ENCODE assay signal across 8 cellular contexts in genomic region chr1:52032785-52033131, GRCh38. TPM values are rescaled to one million over a fixed set of nuclear protein-coding genes. Genes with fewer than 3 reads are reported as not detected.
DNase-seq lines count a peak whose midpoint lies in the region; TF ChIP-seq lines count a peak whose summit lies in the region.

No MANE protein-coding gene starts in this region.

- no CpG with 5 or more reads among the region's 24 CpGs for WGBS in H9 (ENCODE audit: extremely low coverage, insufficient read length, low lambda C conversion rate)
- whole genome bisulfite sequencing in smooth muscle cell (ENCODE audit: low lambda C conversion rate), result 4% methylated on average over 24 of the region's 24 CpGs

- H3K79me2 ChIP-seq in H9 (ENCODE audit: insufficient read depth, low read length), result peaks cover 4% of the 10 kb centered on the region; the same call in 1 of the 2 replicates
- peaks cover 30% of the 10 kb centered on the region for H3K79me2 ChIP-seq in smooth muscle cell (ENCODE audit: low read depth)

- H3K9me3 ChIP-seq in H9 (ENCODE audit: control insufficient read depth, low read depth, low read length) (no peaks in the 10 kb centered on the region), NT2/D1 (ENCODE audit: insufficient read depth, low read length) (no peaks in the 10 kb centered on the region), smooth muscle cell (replicated peaks; ENCODE audit: low read depth) (no peaks in the 10 kb centered on the region)

- H3K4me3 Mint-ChIP-seq in H9, result peak overlapping the region; percentile 90 to 91
- peak overlapping the region; percentile 92 to 95 (median 94) for H3K4me3 Mint-ChIP-seq in immature natural killer cell

- peak overlapping the region; percentile 96; the same call in 1 of the 2 replicates for H3K14ac ChIP-seq in H9 (ENCODE audit: insufficient read depth, low read length)

- no peak overlapping the region for H2BK120ac ChIP-seq in H9 (ENCODE audit: low read depth, low read length, poor library complexity, severe bottlenecking)

- H3K4me2 ChIP-seq in H9 (ENCODE audit: insufficient read depth, insufficient read length, low read length) (peak overlapping the region; percentile 75), smooth muscle cell (peak overlapping the region; percentile 99)

- H2AK5ac ChIP-seq in H9 (ENCODE audit: insufficient read length, low read length), result no peak overlapping the region

- no peaks in the 10 kb centered on the region for H3K27me3 ChIP-seq in H9 (ENCODE audit: insufficient read depth, low read length)
- no peaks in the 10 kb centered on the region for H3K27me3 ChIP-seq in NT2/D1 (ENCODE audit: insufficient read depth, insufficient read length)
- H3K27me3 ChIP-seq in brain microvascular endothelial cell (replicated peaks), result no peaks in the 10 kb centered on the region
- no peaks in the 10 kb centered on the region for H3K27me3 ChIP-seq in smooth muscle cell (ENCODE audit: low read depth)

- H3K4ac ChIP-seq in H9 (ENCODE audit: low read depth, low read length), result no peak overlapping the region

- in situ Hi-C loops in brain microvascular endothelial cell (cut with HindIII; ENCODE audit: low pct_ligation_motif_present, low sequenced_read_pairs), result no loop called here

- peak overlapping the region; percentile 27 for H3K18ac ChIP-seq in H9 (ENCODE audit: insufficient read length, low read depth, low read length)

- TF ChIP-seq CTCF in H9 (conservative IDR thresholded peaks at IDR 0.05) (no peak), brain microvascular endothelial cell (IDR thresholded peaks at IDR 0.05; ENCODE audit: low read depth, low read length, missing control alignments) (no peak), smooth muscle cell (IDR thresholded peaks at IDR 0.05; ENCODE audit: borderline replicate concordance, insufficient read depth, poor library complexity, severe bottlenecking) (no peak)

- H3K4me3 ChIP-seq in NT2/D1 (ENCODE audit: insufficient read length, low read depth), result peak overlapping the region; percentile 78
- H3K4me3 ChIP-seq in brain microvascular endothelial cell (ENCODE audit: low read depth, low read length), result peak overlapping the region; percentile 99
- H3K4me3 ChIP-seq in smooth muscle cell, result peak overlapping the region; percentile 72

- H2BK12ac ChIP-seq in H9 (ENCODE audit: insufficient read length, low read depth, low read length), result no peak overlapping the region

- no peak overlapping the region for H3K27ac ChIP-seq in H9 (ENCODE audit: insufficient read length, low read depth, low read length)
- peak overlapping the region; percentile 96 for H3K27ac ChIP-seq in brain microvascular endothelial cell
- peak overlapping the region; percentile 73 for H3K27ac ChIP-seq in smooth muscle cell (ENCODE audit: low read depth)

- no peak overlapping the region for H3K23ac ChIP-seq in H9 (ENCODE audit: insufficient read length, low read depth, low read length)

- no peak overlapping the region for H4K8ac ChIP-seq in H9 (replicated peaks; ENCODE audit: insufficient read length, low read depth, low read length)

- H3K4me1 Mint-ChIP-seq in H9 (peaks cover 21 to 22% of the 10 kb centered on the region in 2 experiments), immature natural killer cell (peaks cover 33 to 42% of the 10 kb centered on the region in 2 donors)

- peaks cover 17% of the 10 kb centered on the region for H3F3A ChIP-seq in smooth muscle cell (ENCODE audit: low read depth)

- H2BK5ac ChIP-seq in H9 (ENCODE audit: insufficient read length, low read length), result no peak overlapping the region

- H3K9ac ChIP-seq in H9 (ENCODE audit: extremely low read depth, insufficient read length, low read length), result peak overlapping the region; percentile 89
- H3K9ac ChIP-seq in NT2/D1 (ENCODE audit: insufficient read length, low read depth), result peak overlapping the region; percentile 93
- peak overlapping the region; percentile 85 for H3K9ac ChIP-seq in smooth muscle cell (ENCODE audit: low read depth)

- no peaks in the 10 kb centered on the region for H3K79me1 ChIP-seq in H9 (ENCODE audit: insufficient read depth, low read depth, low read length, poor library complexity, severe bottlenecking)

- H4K5ac ChIP-seq in H9 (ENCODE audit: insufficient read length, low read depth, low read length), result no peak overlapping the region

- H3K9me3 Mint-ChIP-seq in H9, result no peaks in the 10 kb centered on the region
- no peaks in the 10 kb centered on the region for H3K9me3 Mint-ChIP-seq in immature natural killer cell

- H3K27me3 Mint-ChIP-seq in H9 (ENCODE audit: low read depth) (no peaks in the 10 kb centered on the region; the same call in 1 of the 2 replicates), immature natural killer cell (ENCODE audit: low read depth in 3 of 3) (peaks cover 2 to 7% (median 6%) of the 10 kb centered on the region in 3 donors)

- H3K23me2 ChIP-seq in H9 (ENCODE audit: insufficient read length, low read depth, low read length, poor library complexity, severe bottlenecking), result peaks cover 10% of the 10 kb centered on the region

- H2AFZ ChIP-seq in H9 (ENCODE audit: low read length) (no peak overlapping the region), smooth muscle cell (ENCODE audit: low read depth) (peak overlapping the region; percentile 47)

- DNase-seq in NCI-H1092 treated with DMSO at 0.1 percent for 48 hours (lab: John Stamatoyannopoulos, UW), result peak; percentile 0
- DNase-seq in NCI-H1092 (lab: John Stamatoyannopoulos, UW), result no peak
- peak; percentile 52 for DNase-seq in H9
- DNase-seq in NT2/D1 (ENCODE audit: low read depth, low spot score), result no peak
- DNase-seq in brain microvascular endothelial cell, result peak; percentile 64
- peak in 2 of 3 donors; percentile 17 for DNase-seq in immature natural killer cell
- peak; percentile 30 for DNase-seq in smooth muscle cell (lab: John Stamatoyannopoulos, UW; ENCODE audit: unreplicated experiment)
- no peak for DNase-seq in putamen (ENCODE audit: low spot score)

- peak overlapping the region in 2 of 3 experiments; percentile 52 to 96; a peak in 2 of 7 replicates for H3K27ac Mint-ChIP-seq in H9
- H3K27ac Mint-ChIP-seq in immature natural killer cell, result peak overlapping the region; percentile 90 to 97 (median 95)

- H2BK20ac ChIP-seq in H9 (ENCODE audit: low read depth, low read length, poor library complexity, severe bottlenecking), result no peak overlapping the region

- H3K36me3 ChIP-seq in NT2/D1 (ENCODE audit: insufficient read depth, insufficient read length, low read length), result peaks cover 49% of the 10 kb centered on the region
- no peaks in the 10 kb centered on the region for H3K36me3 ChIP-seq in brain microvascular endothelial cell (replicated peaks)
- H3K36me3 ChIP-seq in smooth muscle cell (ENCODE audit: low read depth), result peaks cover 6% of the 10 kb centered on the region

- H3K36me3 Mint-ChIP-seq in H9 (ENCODE audit: insufficient read depth in 1 of 3, low read depth in 3 of 3) (peaks cover 2 to 44% (median 27%) of the 10 kb centered on the region in 3 experiments; a peak in 5 of 7 replicates), immature natural killer cell (peaks cover 0 to 18% (median 9%) of the 10 kb centered on the region in 3 donors)

- no peak overlapping the region for H2BK15ac ChIP-seq in H9 (ENCODE audit: low read depth, low read length)

- H4K91ac ChIP-seq in H9 (ENCODE audit: insufficient read length, low read depth, low read length), result no peak overlapping the region

- peaks cover 2% of the 10 kb centered on the region; the same call in 1 of the 2 replicates for H3K4me1 ChIP-seq in H9 (ENCODE audit: insufficient read depth, low read length)
- no peaks in the 10 kb centered on the region for H3K4me1 ChIP-seq in NT2/D1 (ENCODE audit: insufficient read depth, insufficient read length)
- peaks cover 12% of the 10 kb centered on the region for H3K4me1 ChIP-seq in smooth muscle cell (ENCODE audit: low read depth)

- H3T11ph ChIP-seq in H9 (ENCODE audit: low read length), result no peak overlapping the region

- no peak overlapping the region for H3K56ac ChIP-seq in H9 (ENCODE audit: insufficient read length, low read depth, low read length)

- no peaks in the 10 kb centered on the region for H4K20me1 ChIP-seq in H9 (ENCODE audit: control insufficient read depth, insufficient read depth, insufficient read length)
- H4K20me1 ChIP-seq in smooth muscle cell (ENCODE audit: low read depth), result peaks cover 27% of the 10 kb centered on the region

RNA-seq across cellular contexts. Expression of gene KTI12, which starts 0.9 kb away (rescaled TPM):
- total RNA-seq in H9 (2021) (15.6 and 16.7 TPM in 2 replicates), smooth muscle cell (7.0 and 8.1 TPM in 2 replicates)
- polyA plus RNA-seq in immature natural killer cell (10 to 100 TPM; 28.8 to 31.8 (median 29.1) TPM), smooth muscle cell (11.6 and 14.2 TPM in 2 replicates)

RNA-seq across cellular contexts. Expression of gene TXNDC12, which starts 22.2 kb away (rescaled TPM):
- total RNA-seq in H9 (2021) (76.8 and 82.1 TPM in 2 replicates), smooth muscle cell (73.0 and 83.4 TPM in 2 replicates)
- polyA plus RNA-seq in immature natural killer cell (100 to 1,000 TPM in 1 of 3 donors, 10 to 100 TPM in 2; 75.1 to 108 (median 78.1) TPM), smooth muscle cell (46.7 and 60.2 TPM in 2 replicates)

RNA-seq across cellular contexts. Expression of gene BTF3L4, which starts 23.3 kb away (rescaled TPM):
- 100 and 106 TPM in 2 replicates for total RNA-seq in H9 (2021)
- polyA plus RNA-seq in immature natural killer cell, result 10 to 100 TPM; 52.6 to 70.0 (median 58.7) TPM
- 95.5 and 103 TPM in 2 replicates for total RNA-seq in smooth muscle cell
- 67.8 and 77.0 TPM in 2 replicates for polyA plus RNA-seq in smooth muscle cell

RNA-seq across cellular contexts. Expression of gene RAB3B, which starts 42.3 kb away (rescaled TPM):
- total RNA-seq in H9 (2021) (28.5 and 30.6 TPM in 2 replicates), smooth muscle cell (8.8 and 9.3 TPM in 2 replicates)
- polyA plus RNA-seq in immature natural killer cell (not detected), smooth muscle cell (3.5 and 6.1 TPM in 2 replicates)

Comparison
In these comparisons a context has a peak if more than half of its experiments do, and no peak if none do; other contexts are left out.
1. DNase-seq: peak in NCI-H1092 treated with DMSO at 0.1 percent for 48 hours (single experiment), H9 (single experiment), brain microvascular endothelial cell (single experiment), immature natural killer cell (2 of 3) and smooth muscle cell (single experiment); none in NCI-H1092 (single experiment), NT2/D1 (single experiment) and putamen (single experiment).
2. Peak in every context shown above with its lines, with median percentiles within 50 percentile points of each other: H3K9ac ChIP-seq and H3K4me3 ChIP-seq.